Comparison of ENCODE assay signal across 23 cellular contexts in the genomic region with DNA sequence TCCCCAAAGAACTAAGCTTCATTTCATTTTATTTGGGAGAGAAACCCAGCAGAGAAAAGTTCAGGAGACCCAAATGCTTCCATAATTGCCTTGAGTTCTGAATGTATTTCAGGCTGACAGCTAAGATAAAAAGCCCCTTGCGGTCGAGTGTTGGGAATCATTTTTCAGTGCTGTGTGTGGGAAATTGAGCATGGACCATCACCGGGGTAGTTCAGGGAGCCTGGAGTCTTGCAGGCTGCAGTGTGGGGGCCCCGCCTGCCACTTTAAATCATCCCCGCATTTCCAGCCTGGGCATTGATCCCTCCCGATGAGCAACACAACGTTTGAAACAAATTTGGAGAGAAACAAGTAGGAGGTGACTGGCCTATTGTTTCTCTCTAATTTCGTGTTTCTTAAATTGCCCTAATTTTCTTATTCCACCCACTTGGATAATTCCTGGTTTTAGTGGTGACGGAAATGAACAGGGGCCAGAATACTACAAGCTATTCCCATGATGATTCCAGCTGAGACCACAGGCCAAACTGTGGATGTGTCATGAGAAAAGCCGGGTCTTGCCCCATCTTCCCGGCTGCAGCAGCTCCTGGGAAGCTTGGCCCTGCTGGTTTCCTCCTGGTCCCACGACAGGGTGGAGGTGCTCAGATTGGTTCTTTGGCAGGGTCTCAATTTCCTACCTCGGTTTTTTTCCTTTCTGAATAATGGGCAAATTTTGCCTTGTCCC.
A peak's percentile ranks its signal among the peaks of the same experiment; 100 is the strongest.
DNase-seq lines count a peak whose midpoint lies in the region; ATAC-seq and TF ChIP-seq lines count a peak whose summit lies in the region.
"Had no signal": no experiment of that assay in that cellular context is flagged by ENCODE, and none has a peak within 500 bp of the region (broad histone marks: within the 10 kb centered on the region; RNA-seq: fewer than 3 reads in every experiment).

No MANE protein-coding gene starts in this region.

- H3K36me3 Mint-ChIP-seq in CD14-positive monocyte, result no peaks in the 10 kb centered on the region

- H2AFZ ChIP-seq in osteoblast (ENCODE audit: low read length), result peak overlapping the region; percentile 48

- DNase-seq in Right ventricle myocardium inferior (ENCODE audit: missing footprints) (no peak), cardiac septum (ENCODE audit: low spot score) (no peak), fibroblast of peridontal ligament (ENCODE audit: extremely low read depth) (peak; percentile 87), osteoblast (ENCODE audit: insufficient read length, low spot score, missing footprints) (no peak), CD14-positive monocyte (ENCODE audit: low spot score) (no peak), ACHN (no peak)
- DNase-seq: 8988T; activated CD4-positive, alpha-beta T cell treated with anti-CD3 and anti-CD28 coated beads, Interleukin-2, amount 10 ng/mL, durations not matched to agents 24 days and 14 days; activated naive CD4-positive, alpha-beta T cell treated with anti-CD3 and anti-CD28 coated beads, Interleukin-2, amount 50 U/mL, for 16 hours; anterior cingulate cortex; Caco-2; left lung; NCI-H1417 treated with DMSO at 0.1 percent for 48 hours; NCI-H510A; posterior cingulate gyrus; stimulated activated naive CD4-positive, alpha-beta T cell; T-helper 2 cell had no signal

- H3K27ac ChIP-seq in osteoblast (ENCODE audit: low read depth, low read length), result peak overlapping the region; percentile 91
- H3K27ac ChIP-seq: BLaER1, left lung, skin epidermis had no signal

- no peaks in the 10 kb centered on the region for H3K79me2 ChIP-seq in osteoblast (ENCODE audit: insufficient read depth, low read length)

- peak overlapping the region; percentile 8 for H3K4me3 ChIP-seq in osteoblast (ENCODE audit: insufficient read depth, low read length)
- H3K4me3 ChIP-seq: BLaER1, left lung, SJSA1, skin epidermis had no signal

- no peak overlapping the region for H3K4me3 Mint-ChIP-seq in CD14-positive monocyte
- H3K4me3 Mint-ChIP-seq: activated CD4-positive, alpha-beta T cell treated with anti-CD3 and anti-CD28 coated beads, Interleukin-2, amount 10 ng/mL, durations not matched to agents 24 days and 14 days; neural crest cell had no signal

- H3K9me3 ChIP-seq in osteoblast (ENCODE audit: low read depth, low read length), result no peaks in the 10 kb centered on the region
- H3K9me3 ChIP-seq: left lung, SJSA1 had no signal

- H3K27ac Mint-ChIP-seq in CD14-positive monocyte, result no peak overlapping the region
- H3K27ac Mint-ChIP-seq: activated CD4-positive, alpha-beta T cell treated with anti-CD3 and anti-CD28 coated beads, Interleukin-2, amount 10 ng/mL, durations not matched to agents 24 days and 14 days had no signal

- H3K4me2 ChIP-seq in osteoblast (ENCODE audit: insufficient read depth, low read length), result peak overlapping the region; percentile 66
- H3K4me2 ChIP-seq: BLaER1 had no signal

- no peak for TF ChIP-seq CTCF in osteoblast (IDR thresholded peaks at IDR 0.05; ENCODE audit: extremely low read depth, low read depth, low read length)
- no peak for TF ChIP-seq CTCF in CD14-positive monocyte (IDR thresholded peaks at IDR 0.05)

- H3K4me1 Mint-ChIP-seq in CD14-positive monocyte, result no peaks in the 10 kb centered on the region
- H3K4me1 Mint-ChIP-seq: activated CD4-positive, alpha-beta T cell treated with anti-CD3 and anti-CD28 coated beads, Interleukin-2, amount 10 ng/mL, durations not matched to agents 24 days and 14 days had no signal

- H4K20me1 ChIP-seq in osteoblast (ENCODE audit: insufficient read depth, low read length), result no peaks in the 10 kb centered on the region
- H4K20me1 ChIP-seq: BLaER1 had no signal

- H3K36me3 ChIP-seq in osteoblast (ENCODE audit: insufficient read depth, low read length), result no peaks in the 10 kb centered on the region
- H3K36me3 ChIP-seq: BLaER1, left lung, SJSA1 had no signal

- intact Hi-C loops in Right ventricle myocardium inferior (cut with DNase I) (no loop called here), cardiac septum (cut with DNase I) (no loop called here), CD14-positive monocyte (cut with micrococcal nuclease) (no loop called here)

- peaks cover 0 to 4% (median 0%) of the 10 kb centered on the region in 7 donors for H3K9me3 Mint-ChIP-seq in CD14-positive monocyte
- H3K9me3 Mint-ChIP-seq: neural crest cell had no signal

- peaks cover 2 to 10% (median 4%) of the 10 kb centered on the region in 3 donors for H3K27me3 Mint-ChIP-seq in CD14-positive monocyte (ENCODE audit: low read depth in 3 of 3)
- H3K27me3 Mint-ChIP-seq: activated CD4-positive, alpha-beta T cell treated with anti-CD3 and anti-CD28 coated beads, Interleukin-2, amount 10 ng/mL, durations not matched to agents 24 days and 14 days had no signal

- H3K4me1 ChIP-seq in osteoblast (ENCODE audit: insufficient read depth, low read length), result peaks cover 16% of the 10 kb centered on the region
- H3K4me1 ChIP-seq: BLaER1, Caco-2, left lung had no signal

- H3K27me3 ChIP-seq in osteoblast (ENCODE audit: insufficient read depth, low read length), result no peaks in the 10 kb centered on the region
- H3K27me3 ChIP-seq: BLaER1, SJSA1 had no signal

- ATAC-seq in Right ventricle myocardium inferior (peak; percentile 84), HG03565 (IDR thresholded peaks at IDR 0.05; ENCODE audit: unreplicated experiment) (no peak), HG03139 (IDR thresholded peaks at IDR 0.05; ENCODE audit: unreplicated experiment) (no peak)
- ATAC-seq: left lung had no signal

- in situ Hi-C loops in ACHN (cut with HindIII; ENCODE audit: low pct_ligation_motif_present, low pct_unique_long_range_greater_than_20kb, low sequenced_read_pairs), result no loop called here
